4 cellular contexts compared by ENCODE assay signal in genomic region chr11:76355172-76355571, GRCh38.
"Had no signal": no experiment of that assay in that cellular context is flagged by ENCODE, and none has a peak within 500 bp of the region (broad histone marks: within the 10 kb centered on the region; RNA-seq: fewer than 3 reads in every experiment).

No MANE protein-coding gene starts in this region.

- H3K4me3 Mint-ChIP-seq: GM23338, H9 had no signal

- H3K27ac Mint-ChIP-seq: GM23338, H9, IgD-negative memory B cell had no signal

- ATAC-seq: GM23338 had no signal

- H3K4me3 ChIP-seq: GM23338 had no signal

- H3K4me1 Mint-ChIP-seq: GM23338 had no signal

- H3K9me3 Mint-ChIP-seq: GM23338 had no signal

- H3K27me3 Mint-ChIP-seq: IgD-negative memory B cell had no signal

- DNase-seq: H9, HCEC 1CT had no signal
